In genomic region chr3:119396870-119397269, GRCh38 we compare ENCODE assay signal across 18 cellular contexts.
DNase-seq lines count a peak whose midpoint lies in the region; ATAC-seq, FAIRE-seq and TF ChIP-seq lines count a peak whose summit lies in the region.
"Had no signal": no experiment of that assay in that cellular context is flagged by ENCODE, and none has a peak within 500 bp of the region (broad histone marks: within the 10 kb centered on the region; RNA-seq: fewer than 3 reads in every experiment).

No MANE protein-coding gene starts in this region.

- no peak overlapping the region for H3K4me3 Mint-ChIP-seq in dendritic cell treated with granulocyte-macrophage colony-stimulating factor and Interleukin-4, amounts not matched to agents 40 ng/mL and 50 ng/mL, for 4 days
- no peak overlapping the region for H3K4me3 Mint-ChIP-seq in progenitor cell of endocrine pancreas (ENCODE audit: low read depth)
- H3K4me3 Mint-ChIP-seq: CD4-positive, alpha-beta memory T cell; HFFc6 had no signal

- H3K4me3 ChIP-seq in left ventricle myocardium inferior: no peak overlapping the region
- no peak overlapping the region for H3K4me3 ChIP-seq in right atrium auricular region
- no peak overlapping the region for H3K4me3 ChIP-seq in GM12878
- H3K4me3 ChIP-seq: GM23248, HAP-1 had no signal

- RAD21 ChIA-PET in GM12878 (lab: Charles Lee; ENCODE audit: unreplicated experiment): interaction anchor here (1.1 to 2.4 kb wide), 2 partner anchors 24 to 105 kb away, joined by 3 to 6 read pairs; no protein-coding TSS in a partner anchor

- TF ChIP-seq CTCF in left ventricle myocardium inferior (IDR thresholded peaks at IDR 0.05; ENCODE audit: borderline replicate concordance) (no peak), right atrium auricular region (IDR thresholded peaks at IDR 0.05) (no peak), GM12878 (IDR thresholded peaks at IDR 0.05 in 2 of 3, conservative IDR thresholded peaks at IDR 0.05 in 1 of 3; ENCODE audit: control insufficient read depth in 2 of 3, extremely low read depth in 1 of 3, insufficient read depth in 1 of 3, low read depth in 3 of 3, low read length in 3 of 3) (no peak), progenitor cell of endocrine pancreas (IDR thresholded peaks at IDR 0.05; ENCODE audit: unreplicated experiment) (no peak)

- no peaks in the 10 kb centered on the region for H3K9me3 ChIP-seq in left ventricle myocardium inferior (replicated peaks)
- H3K9me3 ChIP-seq in right atrium auricular region: no peaks in the 10 kb centered on the region
- H3K9me3 ChIP-seq in GM12878 (replicated peaks; ENCODE audit: control insufficient read depth, insufficient read depth, low read length): no peaks in the 10 kb centered on the region; the same call in 1 of the 3 replicates
- H3K9me3 ChIP-seq: HAP-1 had no signal

- no peaks in the 10 kb centered on the region for H3K4me1 Mint-ChIP-seq in dendritic cell treated with granulocyte-macrophage colony-stimulating factor and Interleukin-4, amounts not matched to agents 40 ng/mL and 50 ng/mL, for 4 days (ENCODE audit: low read depth)
- peaks cover 10% of the 10 kb centered on the region for H3K4me1 Mint-ChIP-seq in progenitor cell of endocrine pancreas (ENCODE audit: low read depth)

- H2AFZ ChIP-seq in GM12878 (ENCODE audit: control insufficient read depth, low read depth, low read length): no peak overlapping the region
- H2AFZ ChIP-seq: GM23248 had no signal

- H3K9ac ChIP-seq in GM12878 (ENCODE audit: control insufficient read depth, insufficient read depth, low read length): no peak overlapping the region
- H3K9ac ChIP-seq: GM23248 had no signal

- CTCF ChIA-PET in GM12878 (lab: Yijun Ruan, JAX): interaction anchor here (0.5 to 3.1 kb wide), 5 partner anchors 45 to 284 kb away, joined by 3 to 10 read pairs (median 3); no protein-coding TSS in a partner anchor

- no TSS peak for BruUV-seq in GM12878 (replicated peaks; lab: Mats Ljungman, UMichigan)

- H3K27ac Mint-ChIP-seq in dendritic cell treated with granulocyte-macrophage colony-stimulating factor and Interleukin-4, amounts not matched to agents 40 ng/mL and 50 ng/mL, for 4 days: peak overlapping the region; percentile 53
- H3K27ac Mint-ChIP-seq in progenitor cell of endocrine pancreas: peak overlapping the region; percentile 16
- H3K27ac Mint-ChIP-seq: HFFc6 had no signal

- FAIRE-seq in GM12878 (lab: Jason Lieb, UNC): no peak
- FAIRE-seq: H54 had no signal

- TF ChIP-seq RAD21 in GM12878 (IDR thresholded peaks at IDR 0.05; ENCODE audit: insufficient read depth, low read depth, low read length): no peak

- no peaks in the 10 kb centered on the region for H3K27me3 Mint-ChIP-seq in dendritic cell treated with granulocyte-macrophage colony-stimulating factor and Interleukin-4, amounts not matched to agents 40 ng/mL and 50 ng/mL, for 4 days
- H3K27me3 Mint-ChIP-seq in progenitor cell of endocrine pancreas: no peaks in the 10 kb centered on the region
- H3K27me3 Mint-ChIP-seq: CD4-positive, alpha-beta memory T cell had no signal

- POLR2A ChIA-PET in GM12878 (lab: Charles Lee): no interaction called here

- no peak for TF ChIP-seq EP300 in GM12878 (IDR thresholded peaks at IDR 0.05; ENCODE audit: borderline replicate concordance in 1 of 2, control insufficient read depth in 1 of 2, low read depth in 2 of 2, low read length in 2 of 2)

- H4K20me1 ChIP-seq in GM12878 (ENCODE audit: control insufficient read depth, insufficient read depth): no peaks in the 10 kb centered on the region

- no peak for TF ChIP-seq POLR2A in GM12878 (IDR thresholded peaks at IDR 0.05; ENCODE audit: low read depth, low read length)

- ATAC-seq in GM12878 (no peak), GM19467 (IDR thresholded peaks at IDR 0.05; ENCODE audit: unreplicated experiment) (no peak)

- SMC1A ChIA-PET in GM12878 (lab: Charles Lee; ENCODE audit: uncharacterized antibody, unreplicated experiment): interaction anchor here (0.9 to 1.7 kb wide), 6 partner anchors 26 to 154 kb away, joined by 3 to 4 read pairs (median 4); no protein-coding TSS in a partner anchor

- H3K36me3 Mint-ChIP-seq in dendritic cell treated with granulocyte-macrophage colony-stimulating factor and Interleukin-4, amounts not matched to agents 40 ng/mL and 50 ng/mL, for 4 days (ENCODE audit: low read depth): peaks cover 96% of the 10 kb centered on the region
- H3K36me3 Mint-ChIP-seq in progenitor cell of endocrine pancreas (ENCODE audit: insufficient read depth): no peaks in the 10 kb centered on the region

- no peaks in the 10 kb centered on the region; the same call in 1 of the 2 replicates for H3K79me2 ChIP-seq in GM12878 (ENCODE audit: control insufficient read depth, insufficient read depth, low read length)

- WGBS in GM12878 (ENCODE audit: insufficient coverage, insufficient replicate concordance, low lambda C conversion rate, missing lambda C conversion rate): 100% methylated on average over 2 of the region's 2 CpGs

- intact Hi-C loops in left ventricle myocardium inferior (cut with micrococcal nuclease): no loop called here
- intact Hi-C loops in GM12878 (cut with micrococcal nuclease; ENCODE audit: unreplicated experiment): no loop called here
- intact Hi-C loops in dendritic cell treated with granulocyte-macrophage colony-stimulating factor and Interleukin-4, amounts not matched to agents 40 ng/mL and 50 ng/mL, for 4 days (cut with micrococcal nuclease): no loop called here

- H3K27me3 ChIP-seq in left ventricle myocardium inferior (ENCODE audit: low read depth): no peaks in the 10 kb centered on the region
- no peaks in the 10 kb centered on the region for H3K27me3 ChIP-seq in right atrium auricular region
- no peaks in the 10 kb centered on the region for H3K27me3 ChIP-seq in GM12878 (replicated peaks in 1 of 2; ENCODE audit: control insufficient read depth in 2 of 2, insufficient read depth in 2 of 2, low read length in 1 of 2)

- H3K36me3 ChIP-seq in left ventricle myocardium inferior (peaks cover 90% of the 10 kb centered on the region), right atrium auricular region (peaks cover 81% of the 10 kb centered on the region), GM12878 (ENCODE audit: control insufficient read depth in 2 of 2, insufficient read depth in 2 of 2, low read length in 1 of 2) (peaks cover 3 to 5% of the 10 kb centered on the region in 2 experiments)

- no peak for DNase-seq in left ventricle myocardium inferior
- DNase-seq in right atrium auricular region (ENCODE audit: low spot score): no peak
- DNase-seq in GM12878 (ENCODE audit: low read depth, low spot score): no peak
- no peak for DNase-seq in progenitor cell of endocrine pancreas (ENCODE audit: low spot score, unreplicated experiment)
- DNase-seq in cerebellar cortex (ENCODE audit: low spot score): no peak
- DNase-seq: C1 segment of cervical spinal cord; Calu3; CD4-positive, alpha-beta memory T cell; COR-L47; DMS53; DMS79 treated with DMSO at 0.1 percent for 48 hours; GF-D8; GM23248; HFFc6 had no signal

- in situ Hi-C loops in GM12878 (cut with MboI): no loop called here

- no peaks in the 10 kb centered on the region for H3K9me3 Mint-ChIP-seq in dendritic cell treated with granulocyte-macrophage colony-stimulating factor and Interleukin-4, amounts not matched to agents 40 ng/mL and 50 ng/mL, for 4 days
- no peaks in the 10 kb centered on the region for H3K9me3 Mint-ChIP-seq in progenitor cell of endocrine pancreas (ENCODE audit: low read depth)
- H3K9me3 Mint-ChIP-seq: CD4-positive, alpha-beta memory T cell; HFFc6 had no signal

- H3K27ac ChIP-seq in left ventricle myocardium inferior (replicated peaks) (peak overlapping the region; percentile 47), right atrium auricular region (no peak overlapping the region), GM12878 (ENCODE audit: control insufficient read depth, insufficient read depth) (no peak overlapping the region)
- H3K27ac ChIP-seq: GM23248 had no signal

- peaks cover 12% of the 10 kb centered on the region for H3K4me1 ChIP-seq in left ventricle myocardium inferior
- no peaks in the 10 kb centered on the region for H3K4me1 ChIP-seq in right atrium auricular region
- peaks cover 44% of the 10 kb centered on the region for H3K4me1 ChIP-seq in GM12878 (ENCODE audit: control insufficient read depth, insufficient read depth, low read length)

- H3K4me2 ChIP-seq in GM12878 (ENCODE audit: control insufficient read depth, insufficient read depth): peak overlapping the region; percentile 7; the same call in 1 of the 2 replicates

TF ChIP-seq in GM12878, 131 proteins besides CTCF, POLR2A, EP300 and RAD21 (continues in another document):
- TF ChIP-seq ZBTB33 (IDR thresholded peaks at IDR 0.05) (no peak), RFX5 (IDR thresholded peaks at IDR 0.05; ENCODE audit: low read depth, low read length) (no peak)
